In genomic region chr7:114787556-114787955, GRCh38 we compare ENCODE assay signal across 34 cellular contexts.
"Had no signal": no experiment of that assay in that cellular context is flagged by ENCODE, and none has a peak within 500 bp of the region (broad histone marks: within the 10 kb centered on the region; RNA-seq: fewer than 3 reads in every experiment).

No MANE protein-coding gene starts in this region.

- H3K27ac ChIP-seq: adrenal gland, ascending aorta, esophagus muscularis mucosa, foreskin keratinocyte, heart left ventricle, parathyroid adenoma, psoas muscle, sigmoid colon, SK-N-MC, thoracic aorta, uterus, WERI-Rb-1 had no signal

- H3K4me1 Mint-ChIP-seq: immature natural killer cell, neural crest cell had no signal

- H3K4me3 ChIP-seq: adrenal gland, ascending aorta, esophagus muscularis mucosa, heart left ventricle, psoas muscle, sigmoid colon, SK-N-MC, thoracic aorta, uterus had no signal

- H3K79me2 ChIP-seq: parathyroid adenoma had no signal

- H2AFZ ChIP-seq: parathyroid adenoma had no signal

- H3K9me3 ChIP-seq: adrenal gland, ascending aorta, esophagus muscularis mucosa, heart left ventricle, psoas muscle, sigmoid colon, thoracic aorta, uterus had no signal

- ATAC-seq: activated CD4-positive, CD25-positive, alpha-beta regulatory T cell treated with anti-CD3 and anti-CD28 coated beads, Interleukin-2, amount 50 U/mL, for 24 hours; activated naive CD4-positive, alpha-beta T cell treated with anti-CD3 and anti-CD28 coated beads, Interleukin-2, amount 50 U/mL, for 72 hours; activated T-cell treated with anti-CD3 and anti-CD28 coated beads, Interleukin-2, amount 50 U/mL, for 4 hours; foreskin keratinocyte; heart left ventricle; naive thymus-derived CD4-positive, alpha-beta T cell; psoas muscle; stimulated activated effector memory CD8-positive, alpha-beta T cell treated with anti-CD3 and anti-CD28 coated beads, Interleukin-12 subunit alpha, Interleukin-12 subunit beta, amount 100 ng/mL, for 72 hours had no signal

- H3K4me3 Mint-ChIP-seq: activated T-cell treated with anti-CD3 and anti-CD28 coated beads, Interleukin-2, amount 50 U/mL, for 4 hours; central memory CD8-positive, alpha-beta T cell; immature natural killer cell; mesothelial cell of epicardium; naive thymus-derived CD4-positive, alpha-beta T cell; neural crest cell; stimulated activated effector memory CD8-positive, alpha-beta T cell treated with anti-CD3 and anti-CD28 coated beads, Interleukin-12 subunit alpha, Interleukin-12 subunit beta, amount 100 ng/mL, for 72 hours; stimulated activated naive CD8-positive, alpha-beta T cell treated with anti-CD3 and anti-CD28 coated beads, Interleukin-15, Interleukin-2, amounts not matched to agents 100 ng/mL and 50 ng/mL, for 24 hours; T-helper 1 cell treated with Interleukin-12 subunit alpha and Interleukin-12 subunit beta and Interleukin-4 antibody, amounts not matched to agents 30 μg/mL and 1 μg/mL, for 36 hours had no signal

- H3K9ac ChIP-seq: parathyroid adenoma had no signal

- H3K36me3 ChIP-seq: adrenal gland, ascending aorta, esophagus muscularis mucosa, heart left ventricle, sigmoid colon, thoracic aorta, uterus, WERI-Rb-1 had no signal

- H3K27me3 Mint-ChIP-seq: stimulated activated naive CD8-positive, alpha-beta T cell treated with anti-CD3 and anti-CD28 coated beads, Interleukin-15, Interleukin-2, amounts not matched to agents 100 ng/mL and 50 ng/mL, for 24 hours had no signal

- H3K27me3 ChIP-seq: adrenal gland, ascending aorta, esophagus muscularis mucosa, foreskin keratinocyte, heart left ventricle, sigmoid colon, uterus had no signal

- DNase-seq: activated CD4-positive, alpha-beta T cell treated with anti-CD3 and anti-CD28 coated beads, Interleukin-2, amount 50 U/mL, for 4 hours; activated CD8-positive, alpha-beta memory T cell treated with anti-CD3 and anti-CD28 coated beads for 24 hours; activated naive CD4-positive, alpha-beta T cell; activated T-cell treated with anti-CD3 and anti-CD28 coated beads, Interleukin-2, amount 50 U/mL, for 4 hours; dermis blood vessel endothelial cell; effector CD4-positive, alpha-beta T cell; foreskin keratinocyte; heart left ventricle; hypothalamus; immature natural killer cell; naive thymus-derived CD4-positive, alpha-beta T cell; occipital lobe; psoas muscle; sigmoid colon; small intestine; stimulated activated CD4-positive, alpha-beta T cell treated with anti-CD3 and anti-CD28 coated beads, Interleukin-4, amount 100 ng/mL, for 24 hours; T-helper 9 cell; trophoblast cell; uterus; WERI-Rb-1 had no signal

- H3K36me3 Mint-ChIP-seq: immature natural killer cell; stimulated activated effector memory CD8-positive, alpha-beta T cell treated with anti-CD3 and anti-CD28 coated beads, Interleukin-12 subunit alpha, Interleukin-12 subunit beta, amount 100 ng/mL, for 72 hours had no signal

- H3K9me3 Mint-ChIP-seq: central memory CD8-positive, alpha-beta T cell; stimulated activated effector memory CD8-positive, alpha-beta T cell treated with anti-CD3 and anti-CD28 coated beads, Interleukin-12 subunit alpha, Interleukin-12 subunit beta, amount 100 ng/mL, for 72 hours; stimulated activated naive CD8-positive, alpha-beta T cell treated with anti-CD3 and anti-CD28 coated beads, Interleukin-15, Interleukin-2, amounts not matched to agents 100 ng/mL and 50 ng/mL, for 24 hours had no signal

- H3K27ac Mint-ChIP-seq: immature natural killer cell; mesothelial cell of epicardium; naive thymus-derived CD4-positive, alpha-beta T cell; stimulated activated naive CD8-positive, alpha-beta T cell treated with anti-CD3 and anti-CD28 coated beads, Interleukin-15, Interleukin-2, amounts not matched to agents 100 ng/mL and 50 ng/mL, for 24 hours; T-helper 1 cell treated with Interleukin-12 subunit alpha and Interleukin-12 subunit beta and Interleukin-4 antibody, amounts not matched to agents 30 μg/mL and 1 μg/mL, for 36 hours had no signal

- H3K4me1 ChIP-seq: adrenal gland, parathyroid adenoma, psoas muscle, uterus had no signal
